8 cellular contexts compared by ENCODE assay signal in the genomic region with DNA sequence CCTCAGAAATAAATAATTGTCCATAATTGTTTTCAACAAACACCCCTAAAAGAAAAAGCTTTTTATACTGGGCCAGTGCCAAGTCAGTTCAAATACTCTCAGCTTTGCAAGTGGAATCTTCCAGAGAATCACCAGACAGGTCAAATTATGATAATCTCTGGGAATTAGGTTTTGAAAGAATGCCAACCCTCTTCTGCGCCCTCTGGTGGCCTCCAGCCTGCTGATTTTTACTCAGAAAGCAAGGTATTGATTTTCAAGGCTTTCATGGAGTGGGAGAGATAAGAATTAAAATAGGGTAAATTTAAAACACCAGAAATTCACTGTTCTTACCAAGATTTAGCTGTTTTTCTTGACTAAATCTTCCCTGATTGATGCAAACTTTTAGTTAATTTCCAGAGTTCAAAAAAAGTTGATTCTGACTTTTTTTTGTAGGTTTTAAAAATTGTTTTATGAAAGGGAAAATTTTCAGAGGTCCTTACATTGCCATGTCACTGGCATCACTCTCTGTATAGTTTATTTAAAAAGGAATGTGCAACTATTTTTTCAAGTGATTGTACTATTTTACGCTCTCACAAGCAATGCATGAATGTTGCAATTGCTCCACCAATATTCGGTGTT.
DNase-seq lines count a peak whose midpoint lies in the region; ATAC-seq lines count a peak whose summit lies in the region.

No MANE protein-coding gene starts in this region.

- H3K36me3 ChIP-seq in GM23248 (ENCODE audit: low read depth) = peaks cover 8% of the 10 kb centered on the region; the same call in 1 of the 2 replicates

- DNase-seq in COR-L47 (lab: John Stamatoyannopoulos, UW) (peak; percentile 45), GM23248 (peak; percentile 26), SHP77 (lab: John Stamatoyannopoulos, UW) (peak; percentile 35 to 60), iPS DF 4.7 (ENCODE audit: extremely low read depth, low spot score) (peak; percentile 5), cerebellar nuclear complex (lab: John Stamatoyannopoulos, UW) (no peak)

- H3K27ac Mint-ChIP-seq in activated T-helper 17 cell treated with anti-CD3 and anti-CD28 coated beads, Interleukin-2, amount 50 U/mL, for 72 hours = no peak overlapping the region

- H3K27me3 ChIP-seq in GM23248 (replicated peaks; ENCODE audit: insufficient read depth) = no peaks in the 10 kb centered on the region

- no peaks in the 10 kb centered on the region for H3K4me1 Mint-ChIP-seq in activated T-helper 17 cell treated with anti-CD3 and anti-CD28 coated beads, Interleukin-2, amount 50 U/mL, for 72 hours

- ATAC-seq in GM18870 (IDR thresholded peaks at IDR 0.05; ENCODE audit: unreplicated experiment) = no peak
- no peak for ATAC-seq in activated T-helper 17 cell treated with anti-CD3 and anti-CD28 coated beads, Interleukin-2, amount 50 U/mL, for 72 hours (replicated peaks)
- ATAC-seq in GM21390 (IDR thresholded peaks at IDR 0.05; ENCODE audit: unreplicated experiment) = no peak

- no peaks in the 10 kb centered on the region for H3K4me1 ChIP-seq in GM23248 (ENCODE audit: insufficient read depth)

- no peak overlapping the region for H3K4me2 ChIP-seq in GM23248 (ENCODE audit: unreplicated experiment)

- no peaks in the 10 kb centered on the region for H4K20me1 ChIP-seq in GM23248 (ENCODE audit: insufficient read depth)

- no peak overlapping the region for H3K4me3 ChIP-seq in GM23248

- H3K9me3 Mint-ChIP-seq in activated T-helper 17 cell treated with anti-CD3 and anti-CD28 coated beads, Interleukin-2, amount 50 U/mL, for 72 hours = peaks cover 12% of the 10 kb centered on the region

- no peaks in the 10 kb centered on the region for H3K79me2 ChIP-seq in GM23248 (ENCODE audit: insufficient read depth)

- H2AFZ ChIP-seq in GM23248 = no peak overlapping the region

- no peaks in the 10 kb centered on the region for H3F3A ChIP-seq in GM23248 (ENCODE audit: insufficient read depth)

- WGBS in GM23248 (ENCODE audit: low coverage in 1 of 2, low lambda C conversion rate in 2 of 2, missing lambda C conversion rate in 2 of 2), 2 experiments = 81 to 85% methylated on average over 3 of the region's 3 CpGs

- no peak overlapping the region for H3K27ac ChIP-seq in GM23248

- in situ Hi-C loops in GM23248 (cut with MboI) = no loop called here

- H3K4me3 Mint-ChIP-seq in activated T-helper 17 cell treated with anti-CD3 and anti-CD28 coated beads, Interleukin-2, amount 50 U/mL, for 72 hours = no peak overlapping the region

- no peak overlapping the region for H3K9ac ChIP-seq in GM23248

- H3K9me2 ChIP-seq in GM23248 (ENCODE audit: insufficient read depth) = no peaks in the 10 kb centered on the region

- no peaks in the 10 kb centered on the region for H3K9me3 ChIP-seq in GM23248 (ENCODE audit: low read depth)

- no peaks in the 10 kb centered on the region for H3K36me3 Mint-ChIP-seq in activated T-helper 17 cell treated with anti-CD3 and anti-CD28 coated beads, Interleukin-2, amount 50 U/mL, for 72 hours (ENCODE audit: low read depth)

- peaks cover 10% of the 10 kb centered on the region for H3K27me3 Mint-ChIP-seq in activated T-helper 17 cell treated with anti-CD3 and anti-CD28 coated beads, Interleukin-2, amount 50 U/mL, for 72 hours

Comparison
In these comparisons a context has a peak if more than half of its experiments do, and no peak if none do; other contexts are left out.
1. DNase-seq: peak in COR-L47 (single experiment), GM23248 (single experiment), SHP77 (2 of 2) and iPS DF 4.7 (single experiment); none in cerebellar nuclear complex (0 of 2).